Comparison of ENCODE assay signal across 8 cellular contexts in genomic region chr19:40716655-40717324, GRCh38. TPM values are rescaled to one million over a fixed set of nuclear protein-coding genes. Genes with fewer than 3 reads are reported as not detected.
DNase-seq lines count a peak whose midpoint lies in the region; ATAC-seq and TF ChIP-seq lines count a peak whose summit lies in the region.

COQ8B (minus strand) TSS chr19:40716886; CDS start chr19:40714632, 2,254 bp downstream.
ITPKC (plus strand) TSS chr19:40717112; CDS start chr19:40717136, 24 bp downstream.

- H3K36me3 ChIP-seq in left ventricle myocardium inferior: peaks cover 9% of the 10 kb centered on the region
- H3K36me3 ChIP-seq in upper lobe of right lung: peaks cover 12% of the 10 kb centered on the region

- peak; percentile 54 for TF ChIP-seq POLR2A in GM15510 (IDR thresholded peaks at IDR 0.05; ENCODE audit: borderline replicate concordance, extremely low read depth, insufficient read length)

- DNase-seq in NCI-H1694 (lab: John Stamatoyannopoulos, UW) (peak; percentile 98), amygdala (lab: John Stamatoyannopoulos, UW) (peak; percentile 79 to 100 (median 98)), left ventricle myocardium inferior (peak; percentile 100), progenitor cell of endocrine pancreas (ENCODE audit: low spot score, unreplicated experiment) (peak; percentile 100), upper lobe of right lung (peak; percentile 100)

- H3K4me1 ChIP-seq in left ventricle myocardium inferior (peaks cover 77% of the 10 kb centered on the region), upper lobe of right lung (peaks cover 36% of the 10 kb centered on the region)

- H3K9me3 Mint-ChIP-seq in T-helper 1 cell treated with Interleukin-12 subunit alpha and Interleukin-12 subunit beta and Interleukin-4 antibody, amounts not matched to agents 30 μg/mL and 1 μg/mL, for 36 hours: no peaks in the 10 kb centered on the region
- no peaks in the 10 kb centered on the region for H3K9me3 Mint-ChIP-seq in progenitor cell of endocrine pancreas (ENCODE audit: low read depth)

- no peaks in the 10 kb centered on the region for H3K27me3 Mint-ChIP-seq in T-helper 1 cell treated with Interleukin-12 subunit alpha and Interleukin-12 subunit beta and Interleukin-4 antibody, amounts not matched to agents 30 μg/mL and 1 μg/mL, for 36 hours (ENCODE audit: low read depth)
- no peaks in the 10 kb centered on the region for H3K27me3 Mint-ChIP-seq in progenitor cell of endocrine pancreas

- H3K36me3 Mint-ChIP-seq in T-helper 1 cell treated with Interleukin-12 subunit alpha and Interleukin-12 subunit beta and Interleukin-4 antibody, amounts not matched to agents 30 μg/mL and 1 μg/mL, for 36 hours (ENCODE audit: low read depth): peaks cover 12% of the 10 kb centered on the region
- peaks cover 12% of the 10 kb centered on the region for H3K36me3 Mint-ChIP-seq in progenitor cell of endocrine pancreas (ENCODE audit: insufficient read depth)

- H3K4me3 ChIP-seq in left ventricle myocardium inferior: peak within 1 kb of the TSS; percentile 85
- H3K4me3 ChIP-seq in upper lobe of right lung: peak within 1 kb of the TSS; percentile 75

- H3K4me1 Mint-ChIP-seq in T-helper 1 cell treated with Interleukin-12 subunit alpha and Interleukin-12 subunit beta and Interleukin-4 antibody, amounts not matched to agents 30 μg/mL and 1 μg/mL, for 36 hours (ENCODE audit: low read depth): peaks cover 47% of the 10 kb centered on the region
- peaks cover 41% of the 10 kb centered on the region for H3K4me1 Mint-ChIP-seq in progenitor cell of endocrine pancreas (ENCODE audit: low read depth)

- H3K27ac Mint-ChIP-seq in T-helper 1 cell treated with Interleukin-12 subunit alpha and Interleukin-12 subunit beta and Interleukin-4 antibody, amounts not matched to agents 30 μg/mL and 1 μg/mL, for 36 hours: peak within 1 kb of the TSS; percentile 95
- peak within 1 kb of the TSS; percentile 98 for H3K27ac Mint-ChIP-seq in progenitor cell of endocrine pancreas

- H3K27me3 ChIP-seq in left ventricle myocardium inferior (ENCODE audit: low read depth) (no peaks in the 10 kb centered on the region), upper lobe of right lung (no peaks in the 10 kb centered on the region)

- peak within 1 kb of the TSS; percentile 97 for H3K27ac ChIP-seq in left ventricle myocardium inferior (replicated peaks)
- peak within 1 kb of the TSS; percentile 95 for H3K27ac ChIP-seq in upper lobe of right lung

- ATAC-seq in HG02885 (IDR thresholded peaks at IDR 0.05; ENCODE audit: poor library complexity, unreplicated experiment) (peak; percentile 75), upper lobe of right lung (peak; percentile 79)

- intact Hi-C loops in left ventricle myocardium inferior (cut with micrococcal nuclease): no loop called here
- intact Hi-C loops in upper lobe of right lung (cut with DNase I): no loop called here

- H3K9me3 ChIP-seq in left ventricle myocardium inferior (replicated peaks) (no peaks in the 10 kb centered on the region), upper lobe of right lung (no peaks in the 10 kb centered on the region)

- peak within 1 kb of the TSS; percentile 83 for H3K4me3 Mint-ChIP-seq in T-helper 1 cell treated with Interleukin-12 subunit alpha and Interleukin-12 subunit beta and Interleukin-4 antibody, amounts not matched to agents 30 μg/mL and 1 μg/mL, for 36 hours
- peak within 1 kb of the TSS; percentile 89 for H3K4me3 Mint-ChIP-seq in progenitor cell of endocrine pancreas (ENCODE audit: low read depth)

- TF ChIP-seq CTCF in left ventricle myocardium inferior (IDR thresholded peaks at IDR 0.05; ENCODE audit: borderline replicate concordance) (peak; percentile 39), progenitor cell of endocrine pancreas (IDR thresholded peaks at IDR 0.05; ENCODE audit: unreplicated experiment) (peak; percentile 31), upper lobe of right lung (IDR thresholded peaks at IDR 0.05) (peak; percentile 18)

RNA-seq across cellular contexts. Expression of gene COQ8B, which starts in this region (rescaled TPM):
- total RNA-seq in left ventricle myocardium inferior (24.0 TPM), progenitor cell of endocrine pancreas (55.8 and 58.6 TPM in 2 replicates), upper lobe of right lung (43.6 TPM)

RNA-seq across cellular contexts. Expression of gene ITPKC, which starts in this region (rescaled TPM):
- total RNA-seq in left ventricle myocardium inferior: 9.8 TPM
- total RNA-seq in progenitor cell of endocrine pancreas: 20.1 and 20.7 TPM in 2 replicates
- total RNA-seq in upper lobe of right lung: 51.6 TPM

Comparison
In these comparisons a context has a peak if more than half of its experiments do, and no peak if none do; other contexts are left out.
1. Peak in every context shown above with its lines: DNase-seq, ATAC-seq, H3K4me3 ChIP-seq and H3K27ac ChIP-seq.